8 cellular contexts compared by ENCODE assay signal in the genomic region with DNA sequence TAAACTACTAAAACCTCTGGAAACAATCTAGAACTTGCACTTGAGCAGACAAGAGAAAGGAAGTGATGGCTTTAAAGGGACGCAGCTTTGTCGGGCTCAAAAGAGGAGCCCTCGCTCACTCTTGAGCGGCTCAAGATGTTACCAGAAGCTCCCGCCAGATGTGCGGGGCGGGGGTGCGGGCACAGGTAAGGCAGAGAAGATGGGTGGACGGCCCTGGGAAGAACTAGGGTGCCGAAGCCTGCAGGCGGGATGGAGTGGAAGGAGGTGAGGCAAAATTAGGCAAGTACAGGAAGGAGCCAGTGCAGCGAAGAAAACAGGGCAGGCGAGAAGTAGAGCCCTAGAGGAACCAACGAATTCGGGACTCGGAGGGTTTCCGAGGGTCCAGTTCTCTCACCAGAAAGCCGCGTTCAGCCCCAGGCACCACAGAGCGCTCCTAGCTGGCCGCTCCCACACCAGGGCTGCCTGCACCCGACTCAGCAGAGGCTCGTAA. TPM values are rescaled to one million over a fixed set of nuclear protein-coding genes. Genes with fewer than 3 reads are reported as not detected.
DNase-seq lines count a peak whose midpoint lies in the region; ATAC-seq and TF ChIP-seq lines count a peak whose summit lies in the region.

No MANE protein-coding gene starts in this region.

- H3K36me3 Mint-ChIP-seq in endodermal cell (ENCODE audit: low read depth): peaks cover 18% of the 10 kb centered on the region
- peaks cover 3 to 48% (median 11%) of the 10 kb centered on the region in 3 donors for H3K36me3 Mint-ChIP-seq in naive thymus-derived CD8-positive, alpha-beta T cell

- no peaks in the 10 kb centered on the region for H3K27me3 Mint-ChIP-seq in endodermal cell (ENCODE audit: insufficient read depth)
- H3K27me3 Mint-ChIP-seq in naive thymus-derived CD8-positive, alpha-beta T cell: no peaks in the 10 kb centered on the region

- WGBS in endodermal cell (ENCODE audit: insufficient coverage in 1 of 2, insufficient read length in 1 of 2), 2 experiments: 0 to 1% methylated on average over 14 to 23 of the region's 23 CpGs

- peak overlapping the region; percentile 79 for H3K9ac ChIP-seq in endodermal cell (ENCODE audit: extremely low read depth, low read length, poor library complexity, severe bottlenecking)

- POLR2A ChIA-PET in naive thymus-derived CD8-positive, alpha-beta T cell (lab: Charles Lee): interaction anchor here (0.7 to 3.3 kb wide), 25 partner anchors 9 to 759 kb away, joined by 3 to 26 read pairs (median 4); a partner anchor contains a TSS
- POLR2A ChIA-PET in HEK293T (lab: Yijun Ruan, JAX): interaction anchor here (0.6 to 3.7 kb wide), 37 partner anchors 9 to 920 kb away, joined by 3 to 88 read pairs (median 5); a partner anchor contains a TSS

- H3K36me3 ChIP-seq in SJSA1 (peaks cover 27% of the 10 kb centered on the region), endodermal cell (ENCODE audit: control insufficient read depth, insufficient read depth, low read length) (peaks cover 24% of the 10 kb centered on the region)

- H3K27ac ChIP-seq in SJSA1 (0 out of 2 replicates have a peak overlapping the region, but pooled peaks have one; percentile 20), endodermal cell (ENCODE audit: low read depth, low read length) (peak overlapping the region; percentile 81)

- peak; percentile 30 for ATAC-seq in HG02943 (IDR thresholded peaks at IDR 0.05; ENCODE audit: low read depth, unreplicated experiment)
- peak; percentile 66 to 68 for ATAC-seq in naive thymus-derived CD8-positive, alpha-beta T cell

- peak overlapping the region; percentile 91 for H3K4me3 Mint-ChIP-seq in endodermal cell
- H3K4me3 Mint-ChIP-seq in naive thymus-derived CD8-positive, alpha-beta T cell: peak overlapping the region; percentile 97 to 100 (median 100)

- peaks cover 11% of the 10 kb centered on the region for H3K4me1 ChIP-seq in SJSA1 (replicated peaks)
- no peaks in the 10 kb centered on the region for H3K4me1 ChIP-seq in endodermal cell (ENCODE audit: control insufficient read depth, insufficient read depth, low read length)

- no peak for TF ChIP-seq CTCF in endodermal cell (conservative IDR thresholded peaks at IDR 0.05)

- CTCF ChIA-PET in HEK293T (lab: Yijun Ruan, JAX): interaction anchor here (1.2 to 3.1 kb wide), 3 partner anchors 26 to 72 kb away, joined by 4 to 25 read pairs (median 6); a partner anchor contains a TSS

- H3K9me3 Mint-ChIP-seq in endodermal cell: no peaks in the 10 kb centered on the region
- H3K9me3 Mint-ChIP-seq in naive thymus-derived CD8-positive, alpha-beta T cell: no peaks in the 10 kb centered on the region

- H3K27me3 ChIP-seq in SJSA1 (replicated peaks): no peaks in the 10 kb centered on the region
- H3K27me3 ChIP-seq in endodermal cell (ENCODE audit: control insufficient read depth, insufficient read depth, low read length, poor library complexity, severe bottlenecking): no peaks in the 10 kb centered on the region

- DNase-seq in NCI-H2227 (lab: John Stamatoyannopoulos, UW; ENCODE audit: unreplicated experiment) (peak; percentile 35), NCI-H2227 treated with DMSO at 0.1 percent for 48 hours (lab: John Stamatoyannopoulos, UW) (no peak), SJSA1 (ENCODE audit: low read depth in 1 of 2, low spot score in 2 of 2) (no peak), endodermal cell (no peak), midbrain (lab: John Stamatoyannopoulos, UW) (no peak), HEK293T (ENCODE audit: extremely low spot score) (no peak)
- peak in 1 of 10 donors; percentile 18 for DNase-seq in naive thymus-derived CD8-positive, alpha-beta T cell

- H3K4me3 ChIP-seq in SJSA1 (peak overlapping the region; percentile 68), endodermal cell (ENCODE audit: low read length) (peak overlapping the region; percentile 90)

- H3K9me3 ChIP-seq in SJSA1 (replicated peaks): no peaks in the 10 kb centered on the region
- no peaks in the 10 kb centered on the region for H3K9me3 ChIP-seq in endodermal cell (ENCODE audit: control insufficient read depth, low read length)

- H3K4me1 Mint-ChIP-seq in endodermal cell: peaks cover 12% of the 10 kb centered on the region
- H3K4me1 Mint-ChIP-seq in naive thymus-derived CD8-positive, alpha-beta T cell: peaks cover 29 to 58% (median 54%) of the 10 kb centered on the region in 4 donors

- H3K27ac Mint-ChIP-seq in endodermal cell: peak overlapping the region; percentile 94
- H3K27ac Mint-ChIP-seq in naive thymus-derived CD8-positive, alpha-beta T cell: peak overlapping the region; percentile 94 to 100 (median 99)

TF ChIP-seq in HEK293T, 16 proteins besides CTCF, POLR2A, EP300 and RAD21:
- TF ChIP-seq ARNT (IDR thresholded peaks at IDR 0.05) (no peak), SUZ12 (IDR thresholded peaks at IDR 0.05) (no peak), TARDBP (IDR thresholded peaks at IDR 0.05) (no peak), FOXA1 (IDR thresholded peaks at IDR 0.05) (no peak), ELF4 (IDR thresholded peaks at IDR 0.05) (no peak), LEF1 (IDR thresholded peaks at IDR 0.05; ENCODE audit: borderline replicate concordance) (no peak), BHLHE40 (IDR thresholded peaks at IDR 0.05; ENCODE audit: borderline replicate concordance) (no peak), FOXM1 (IDR thresholded peaks at IDR 0.05; ENCODE audit: borderline replicate concordance) (no peak), SP1 (IDR thresholded peaks at IDR 0.05) (no peak), L3MBTL2 (conservative IDR thresholded peaks at IDR 0.05) (no peak), FOXK2 (IDR thresholded peaks at IDR 0.05) (no peak), CTBP1 (IDR thresholded peaks at IDR 0.05; ENCODE audit: borderline replicate concordance) (no peak; the same call in 1 of the 2 replicates), ZNF384 (IDR thresholded peaks at IDR 0.05) (no peak), HDGF (IDR thresholded peaks at IDR 0.05; ENCODE audit: borderline replicate concordance) (no peak), NFRKB (IDR thresholded peaks at IDR 0.05) (no peak)
- TF ChIP-seq, protein P1, sequence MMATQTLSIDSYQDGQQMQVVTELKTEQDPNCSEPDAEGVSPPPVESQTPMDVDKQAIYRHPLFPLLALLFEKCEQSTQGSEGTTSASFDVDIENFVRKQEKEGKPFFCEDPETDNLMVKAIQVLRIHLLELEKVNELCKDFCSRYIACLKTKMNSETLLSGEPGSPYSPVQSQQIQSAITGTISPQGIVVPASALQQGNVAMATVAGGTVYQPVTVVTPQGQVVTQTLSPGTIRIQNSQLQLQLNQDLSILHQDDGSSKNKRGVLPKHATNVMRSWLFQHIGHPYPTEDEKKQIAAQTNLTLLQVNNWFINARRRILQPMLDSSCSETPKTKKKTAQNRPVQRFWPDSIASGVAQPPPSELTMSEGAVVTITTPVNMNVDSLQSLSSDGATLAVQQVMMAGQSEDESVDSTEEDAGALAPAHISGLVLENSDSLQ (IDR thresholded peaks at IDR 0.05): no peak

RNA-seq across cellular contexts. Expression of a gene that starts 0.4 kb away (rescaled TPM):
- 27.0 and 30.4 TPM in 2 replicates for total RNA-seq in SJSA1 (2014; rRNA removed; shearing (Covaris generic))
- total RNA-seq in endodermal cell: 10 to 100 TPM; 51.5 to 55.4 TPM
- polyA plus RNA-seq in endodermal cell (2013, experiment 1 of 2): 30.1 TPM
- 28.4 TPM for polyA plus RNA-seq in endodermal cell (2013, experiment 2 of 2)
- 100 to 1,000 TPM; 139 to 147 TPM for total RNA-seq in naive thymus-derived CD8-positive, alpha-beta T cell
- 100 to 1,000 TPM; 119 to 131 (median 122) TPM for polyA plus RNA-seq in naive thymus-derived CD8-positive, alpha-beta T cell

RNA-seq across cellular contexts. Expression of a gene that starts 0.7 kb away (rescaled TPM):
- 45.5 and 81.4 TPM in 2 replicates for total RNA-seq in SJSA1 (2014; rRNA removed; shearing (Covaris generic))
- 100 to 1,000 TPM in 1 of 2 donors, 10 to 100 TPM in 1; 94.2 to 124 TPM for total RNA-seq in endodermal cell
- polyA plus RNA-seq in endodermal cell (2013, experiment 1 of 2): 92.3 TPM
- polyA plus RNA-seq in endodermal cell (2013, experiment 2 of 2): 91.6 TPM
- 10 to 100 TPM; 12.7 to 16.3 TPM for total RNA-seq in naive thymus-derived CD8-positive, alpha-beta T cell
- 10 to 100 TPM in 1 of 3 donors, 1 to 10 TPM in 2; 6.7 to 10.3 (median 7.8) TPM for polyA plus RNA-seq in naive thymus-derived CD8-positive, alpha-beta T cell

RNA-seq across cellular contexts. Expression of a gene that starts 31.2 kb away (rescaled TPM):
- 18.4 and 22.3 TPM in 2 replicates for total RNA-seq in SJSA1 (2014; rRNA removed; shearing (Covaris generic))
- total RNA-seq in endodermal cell: 10 to 100 TPM; 27.8 to 38.6 TPM
- 29.5 TPM for polyA plus RNA-seq in endodermal cell (2013, experiment 1 of 2)
- polyA plus RNA-seq in endodermal cell (2013, experiment 2 of 2): 27.7 TPM
- total RNA-seq in naive thymus-derived CD8-positive, alpha-beta T cell: 1 to 10 TPM; 3.3 to 4.6 TPM
- polyA plus RNA-seq in naive thymus-derived CD8-positive, alpha-beta T cell: 1 to 10 TPM in 1 of 3 donors, under 1 TPM in 2; 0.69 to 1.1 (median 0.71) TPM

RNA-seq across cellular contexts. Expression of a gene that starts 41.8 kb away (rescaled TPM):
- total RNA-seq in SJSA1 (2014; rRNA removed; shearing (Covaris generic)): 20.1 and 35.0 TPM in 2 replicates
- total RNA-seq in endodermal cell: 10 to 100 TPM; 37.1 to 38.5 TPM
- 38.7 TPM for polyA plus RNA-seq in endodermal cell (2013, experiment 1 of 2)
- polyA plus RNA-seq in endodermal cell (2013, experiment 2 of 2): 34.2 TPM
- 10 to 100 TPM; 58.2 to 67.8 TPM for total RNA-seq in naive thymus-derived CD8-positive, alpha-beta T cell
- 10 to 100 TPM; 24.6 to 47.1 (median 25.0) TPM for polyA plus RNA-seq in naive thymus-derived CD8-positive, alpha-beta T cell

RNA-seq across cellular contexts. Expression of a gene that starts 46.8 kb away (rescaled TPM):
- 10.2 and 15.4 TPM in 2 replicates for total RNA-seq in SJSA1 (2014; rRNA removed; shearing (Covaris generic))
- 10 to 100 TPM; 97.7 to 99.4 TPM for total RNA-seq in endodermal cell
- 75.8 TPM for polyA plus RNA-seq in endodermal cell (2013, experiment 1 of 2)
- 59.8 TPM for polyA plus RNA-seq in endodermal cell (2013, experiment 2 of 2)
- 10 to 100 TPM; 67.0 to 72.3 TPM for total RNA-seq in naive thymus-derived CD8-positive, alpha-beta T cell
- 10 to 100 TPM; 48.3 to 67.9 (median 65.5) TPM for polyA plus RNA-seq in naive thymus-derived CD8-positive, alpha-beta T cell
